Comparison of ENCODE assay signal across 1 cellular context in the genomic region with DNA sequence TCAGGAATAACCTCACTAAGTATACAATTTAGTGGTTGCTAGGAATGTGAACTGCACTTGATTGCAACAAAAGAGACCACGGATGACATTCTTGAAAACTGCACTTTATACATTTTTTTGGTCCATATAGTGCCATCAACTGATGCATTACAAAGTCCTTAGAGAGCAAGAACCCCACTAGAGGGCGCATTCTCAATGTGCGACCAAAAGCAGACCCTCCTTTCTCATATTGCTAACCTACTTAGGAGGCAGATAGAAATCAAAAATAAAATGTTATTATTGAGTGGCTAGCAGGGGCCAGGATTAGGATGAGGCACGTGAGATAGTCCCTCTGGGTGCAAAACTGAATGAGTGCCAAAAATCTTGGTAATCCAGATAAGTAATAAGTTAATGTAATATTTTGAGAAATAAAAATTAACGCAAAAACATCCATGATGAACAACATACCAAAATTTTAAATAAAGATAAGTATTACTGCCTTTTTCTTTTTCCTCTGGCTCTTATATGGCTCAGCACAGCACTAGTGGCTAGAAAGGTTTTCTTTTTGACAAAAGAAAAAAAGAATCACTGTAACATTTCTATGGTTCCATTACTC.
TF ChIP-seq lines count a peak whose summit lies in the region.

No MANE protein-coding gene starts in this region.

TF ChIP-seq in WTC11, 78 proteins besides CTCF, POLR2A, EP300 and RAD21 (continued from another document):
- TF ChIP-seq NFE2L1 (CRISPR knock-in tag; IDR thresholded peaks at IDR 0.05): no peak
